18 cellular contexts compared by ENCODE assay signal in genomic region chr4:140710784-140711622, GRCh38. TPM values are rescaled to one million over a fixed set of nuclear protein-coding genes. Genes with fewer than 3 reads are reported as not detected.
"Had no signal": no experiment of that assay in that cellular context is flagged by ENCODE, and none has a peak within 500 bp of the region (broad histone marks: within the 10 kb centered on the region; RNA-seq: fewer than 3 reads in every experiment).

No MANE protein-coding gene starts in this region.

- H3K27me3 Mint-ChIP-seq: activated CD4-positive, alpha-beta T cell treated with anti-CD3 and anti-CD28 coated beads for 36 hours; activated naive CD4-positive, alpha-beta T cell treated with anti-CD3 and anti-CD28 coated beads, Interleukin-2, amount 10 ng/mL, durations not matched to agents 7 days and 5 days; effector memory CD8-positive, alpha-beta T cell had no signal

- H3K27ac Mint-ChIP-seq: activated CD4-positive, alpha-beta T cell treated with anti-CD3 and anti-CD28 coated beads for 36 hours; activated naive CD4-positive, alpha-beta T cell treated with anti-CD3 and anti-CD28 coated beads, Interleukin-2, amount 10 ng/mL, durations not matched to agents 7 days and 5 days; activated T-helper 2 cell treated with anti-CD3 and anti-CD28 coated beads, Interferon-gamma antibody, Interleukin-2, Interleukin-4, amounts not matched to agents 10 μg/mL and 5 μg/mL and 100 μg/mL, durations not matched to agents 14 hours and 24 hours and 36 hours; effector memory CD8-positive, alpha-beta T cell had no signal

- H3K4me3 ChIP-seq: adrenal gland, gastrocnemius medialis, heart right ventricle, left lung, neural progenitor cell, stomach, thoracic aorta had no signal

- H3K27me3 ChIP-seq: adrenal gland, gastrocnemius medialis, heart right ventricle, left lung, neural progenitor cell, stomach had no signal

- ATAC-seq: activated CD4-positive, alpha-beta T cell treated with anti-CD3 and anti-CD28 coated beads for 36 hours; effector memory CD8-positive, alpha-beta T cell; gastrocnemius medialis had no signal

- H3K4me1 ChIP-seq: gastrocnemius medialis, neural progenitor cell had no signal

- H3K4me3 Mint-ChIP-seq: activated CD4-positive, alpha-beta T cell treated with anti-CD3 and anti-CD28 coated beads for 36 hours; activated naive CD4-positive, alpha-beta T cell treated with anti-CD3 and anti-CD28 coated beads, Interleukin-2, amount 10 ng/mL, durations not matched to agents 7 days and 5 days; central memory CD8-positive, alpha-beta T cell; effector memory CD8-positive, alpha-beta T cell; neural progenitor cell had no signal

- H3K9me3 ChIP-seq: gastrocnemius medialis, heart right ventricle, left lung, stomach, thoracic aorta had no signal

- H3K36me3 ChIP-seq: adrenal gland, gastrocnemius medialis, left lung, neural progenitor cell, stomach, thoracic aorta had no signal

- H3K27ac ChIP-seq: adrenal gland, epithelial cell of prostate, gastrocnemius medialis, left lung, neural progenitor cell, parathyroid adenoma, stomach, thoracic aorta had no signal

- DNase-seq: activated CD4-positive, alpha-beta T cell treated with anti-CD3 and anti-CD28 coated beads for 36 hours; activated naive CD4-positive, alpha-beta T cell treated with anti-CD3 and anti-CD28 coated beads, Interleukin-2, amount 10 ng/mL, durations not matched to agents 7 days and 5 days; activated T-cell treated with anti-CD3 and anti-CD28 coated beads for 4 hours; effector memory CD8-positive, alpha-beta T cell; gastrocnemius medialis; heart right ventricle; left lung; stimulated activated CD4-positive, alpha-beta T cell treated with anti-CD3 and anti-CD28 coated beads, Interleukin-4, amount 100 ng/mL, for 1 hour; stimulated activated CD8-positive, alpha-beta memory T cell treated with anti-CD3 and anti-CD28 coated beads, Interleukin-4, amount 100 ng/mL, for 48 hours; stomach had no signal

- H3K4me1 Mint-ChIP-seq: activated naive CD4-positive, alpha-beta T cell treated with anti-CD3 and anti-CD28 coated beads, Interleukin-2, amount 10 ng/mL, durations not matched to agents 7 days and 5 days; central memory CD8-positive, alpha-beta T cell had no signal

- H3K36me3 Mint-ChIP-seq: activated naive CD4-positive, alpha-beta T cell treated with anti-CD3 and anti-CD28 coated beads, Interleukin-2, amount 10 ng/mL, durations not matched to agents 7 days and 5 days had no signal

- H3K9me3 Mint-ChIP-seq: activated naive CD4-positive, alpha-beta T cell treated with anti-CD3 and anti-CD28 coated beads, Interleukin-2, amount 10 ng/mL, durations not matched to agents 7 days and 5 days; activated T-helper 2 cell treated with anti-CD3 and anti-CD28 coated beads, Interferon-gamma antibody, Interleukin-2, Interleukin-4, amounts not matched to agents 10 μg/mL and 5 μg/mL and 100 μg/mL, durations not matched to agents 14 hours and 24 hours and 36 hours; central memory CD8-positive, alpha-beta T cell; effector memory CD8-positive, alpha-beta T cell had no signal

RNA-seq across cellular contexts. Expression of gene TBC1D9, which starts 45.2 kb away (rescaled TPM):
- total RNA-seq: T-helper 2 cell treated with Interferon-gamma antibody and Interleukin-4, amounts not matched to agents 100 ng/mL and 5 ng/mL, for 36 hours had no signal
